ENCODE assay signal across 8 cellular contexts in the genomic region with DNA sequence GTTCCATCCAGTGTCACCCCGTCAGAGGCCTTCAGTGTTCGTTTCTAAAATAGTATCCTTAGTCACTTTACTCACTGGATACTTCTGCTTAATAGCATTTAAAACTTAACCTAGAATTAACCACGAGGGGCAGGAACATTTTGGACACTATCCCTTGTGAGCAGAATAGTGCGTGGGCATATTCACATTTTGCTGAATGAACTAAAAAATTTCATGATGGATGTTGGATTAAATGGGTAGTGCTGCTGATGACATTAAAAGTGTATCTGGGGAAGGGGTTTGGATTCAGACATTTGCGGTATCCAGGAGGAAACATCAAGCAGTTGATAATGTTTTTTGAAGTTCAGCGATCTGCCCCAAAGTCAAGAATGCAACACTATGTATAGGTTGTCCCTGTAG. TPM values are rescaled to one million over a fixed set of nuclear protein-coding genes. Genes with fewer than 3 reads are reported as not detected.
DNase-seq lines count a peak whose midpoint lies in the region; ATAC-seq and TF ChIP-seq lines count a peak whose summit lies in the region.

No MANE protein-coding gene starts in this region.

- H3K36me3 Mint-ChIP-seq in nephron progenitor cell (ENCODE audit: low read depth), result peaks cover 19% of the 10 kb centered on the region

- H3K4me3 Mint-ChIP-seq in nephron progenitor cell, result peak overlapping the region; percentile 94

- peaks cover 29% of the 10 kb centered on the region for H3K4me1 Mint-ChIP-seq in nephron progenitor cell

- peak overlapping the region; percentile 87 to 97 (median 93) for H3K27ac ChIP-seq in BLaER1 treated with 17β-estradiol and CSF1 and Interleukin-3, amounts not matched to agents 10 nM and 100 nM
- H3K27ac ChIP-seq in coronary artery, result peak overlapping the region; percentile 94 to 95

- ATAC-seq in HG02610 (IDR thresholded peaks at IDR 0.05; ENCODE audit: unreplicated experiment) (no peak), GM18505 (IDR thresholded peaks at IDR 0.05; ENCODE audit: unreplicated experiment) (no peak)

- no peak for TF ChIP-seq CTCF in coronary artery (IDR thresholded peaks at IDR 0.05)
- no peak for TF ChIP-seq CTCF in nephron progenitor cell (IDR thresholded peaks at IDR 0.05)

- H3K36me3 ChIP-seq in BLaER1 treated with 17β-estradiol and CSF1 and Interleukin-3, amounts not matched to agents 10 nM and 100 nM, result peaks cover 44 to 66% (median 62%) of the 10 kb centered on the region in 11 experiments

- no peak for TF ChIP-seq POLR2A in GM18505 (IDR thresholded peaks at IDR 0.05; ENCODE audit: borderline replicate concordance, extremely low read depth, insufficient read depth, insufficient read length)

- peak overlapping the region; percentile 98 for H3K27ac Mint-ChIP-seq in nephron progenitor cell

- H3K9ac ChIP-seq in BLaER1 treated with 17β-estradiol and CSF1 and Interleukin-3, amounts not matched to agents 10 nM and 100 nM, result peak overlapping the region; percentile 88 to 99 (median 93)

- peak overlapping the region; percentile 72 to 93 (median 86) for H3K4me2 ChIP-seq in BLaER1 treated with 17β-estradiol and CSF1 and Interleukin-3, amounts not matched to agents 10 nM and 100 nM

- H3K9me3 ChIP-seq in BLaER1 treated with 17β-estradiol and CSF1 and Interleukin-3, amounts not matched to agents 10 nM and 100 nM (replicated peaks in 1 of 11), result no peaks in the 10 kb centered on the region

- H4K20me1 ChIP-seq in BLaER1 treated with 17β-estradiol and CSF1 and Interleukin-3, amounts not matched to agents 10 nM and 100 nM, result peaks cover 0 to 18% (median 1%) of the 10 kb centered on the region in 11 experiments; a peak in 4 of 22 replicates

- peak overlapping the region; percentile 75 to 94 (median 87) for H3K4me3 ChIP-seq in BLaER1 treated with 17β-estradiol and CSF1 and Interleukin-3, amounts not matched to agents 10 nM and 100 nM
- H3K4me3 ChIP-seq in coronary artery, result peak overlapping the region; percentile 86

- DNase-seq in M059J (ENCODE audit: low read depth) (peak; percentile 37), coronary artery (ENCODE audit: low spot score) (no peak), nephron progenitor cell (no peak), HCEC 1CT (no peak), NCI-H146 treated with DMSO at 0.1 percent for 48 hours (lab: John Stamatoyannopoulos, UW; ENCODE audit: unreplicated experiment) (no peak)

- H3K4me1 ChIP-seq in BLaER1 treated with 17β-estradiol and CSF1 and Interleukin-3, amounts not matched to agents 10 nM and 100 nM, result peaks cover 32 to 54% (median 44%) of the 10 kb centered on the region in 10 experiments

- no peaks in the 10 kb centered on the region for H3K9me3 Mint-ChIP-seq in nephron progenitor cell

- no peaks in the 10 kb centered on the region for H3K27me3 ChIP-seq in BLaER1 treated with 17β-estradiol and CSF1 and Interleukin-3, amounts not matched to agents 10 nM and 100 nM

- no peaks in the 10 kb centered on the region for H3K27me3 Mint-ChIP-seq in nephron progenitor cell (ENCODE audit: low read depth, poor library complexity)

RNA-seq across cellular contexts. Expression of gene NAT10, which starts 0.8 kb away (rescaled TPM):
- total RNA-seq in M059J (2014; rRNA removed; shearing (Covaris generic)), result 22.5 and 40.3 TPM in 2 replicates

RNA-seq across cellular contexts. Expression of gene CAPRIN1, which starts 53.1 kb away (rescaled TPM):
- 172 and 283 TPM in 2 replicates for total RNA-seq in M059J (2014; rRNA removed; shearing (Covaris generic))
